ENCODE assay signal across 9 cellular contexts in the genomic region with DNA sequence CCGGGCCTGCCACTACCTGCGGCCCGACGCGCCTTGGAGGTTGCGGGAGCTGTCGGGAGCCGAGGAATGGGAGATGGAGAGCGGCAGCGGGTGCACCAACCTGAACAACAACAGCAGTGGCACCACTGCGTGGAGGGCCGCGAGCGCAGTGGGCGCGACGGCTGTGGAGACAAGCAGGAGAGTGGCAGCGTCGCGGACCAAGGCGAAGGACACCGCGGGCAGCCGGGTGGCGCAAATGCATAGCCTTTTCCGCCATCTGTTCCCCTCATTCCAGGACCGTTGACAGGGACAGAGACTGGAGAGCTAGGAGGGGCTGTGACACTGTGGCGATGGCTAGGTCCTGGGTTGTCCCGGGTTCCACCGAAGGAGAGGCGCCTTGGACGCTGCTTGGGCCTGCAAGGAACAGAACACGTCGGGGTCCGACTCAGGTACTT. TPM values are rescaled to one million over a fixed set of nuclear protein-coding genes. Genes with fewer than 3 reads are reported as not detected.
DNase-seq lines count a peak whose midpoint lies in the region; ATAC-seq and TF ChIP-seq lines count a peak whose summit lies in the region.
"Had no signal": no experiment of that assay in that cellular context is flagged by ENCODE, and none has a peak within 500 bp of the region (broad histone marks: within the 10 kb centered on the region; RNA-seq: fewer than 3 reads in every experiment).

No MANE protein-coding gene starts in this region.

- TF ChIP-seq POLR2A in erythroblast (IDR thresholded peaks at IDR 0.05; ENCODE audit: low read length): no peak

- H2AFZ ChIP-seq in hepatocyte: no peak overlapping the region

- no peaks in the 10 kb centered on the region for H3K9me2 ChIP-seq in hepatocyte (replicated peaks; ENCODE audit: insufficient read depth)

- TF ChIP-seq CTCF in GM06990 (IDR thresholded peaks at IDR 0.05; ENCODE audit: insufficient read depth, low read length, poor library complexity, severe bottlenecking) (no peak), hepatocyte (IDR thresholded peaks at IDR 0.05; ENCODE audit: poor library complexity) (no peak)

- no peaks in the 10 kb centered on the region for H4K20me1 ChIP-seq in hepatocyte (ENCODE audit: insufficient read depth, poor library complexity, severe bottlenecking)

- H3K4me2 ChIP-seq in hepatocyte: peak overlapping the region; percentile 84

- ATAC-seq in GM21825 (IDR thresholded peaks at IDR 0.05; ENCODE audit: unreplicated experiment): no peak

- H3K27me3 ChIP-seq in GM06990 (replicated peaks; ENCODE audit: control insufficient read depth, insufficient read depth, low read length) (no peaks in the 10 kb centered on the region), NT2/D1 (ENCODE audit: insufficient read depth, insufficient read length) (peaks cover 15% of the 10 kb centered on the region), hepatocyte (no peaks in the 10 kb centered on the region)
- H3K27me3 ChIP-seq: SJSA1 had no signal

- no peaks in the 10 kb centered on the region for H3K79me2 ChIP-seq in hepatocyte

- H3K4me1 ChIP-seq in NT2/D1 (ENCODE audit: insufficient read depth, insufficient read length) (peaks cover 10% of the 10 kb centered on the region), hepatocyte (ENCODE audit: insufficient read depth) (no peaks in the 10 kb centered on the region)

- H3K9me3 ChIP-seq in NT2/D1 (ENCODE audit: insufficient read depth, low read length) (no peaks in the 10 kb centered on the region), hepatocyte (ENCODE audit: low read depth) (no peaks in the 10 kb centered on the region)
- H3K9me3 ChIP-seq: SJSA1 had no signal

- H3K4me3 ChIP-seq in GM06990 (replicated peaks; ENCODE audit: low read depth, low read length) (peak overlapping the region; percentile 64), NT2/D1 (ENCODE audit: insufficient read length, low read depth) (peak overlapping the region; percentile 58), hepatocyte (no peak overlapping the region), skeletal muscle cell (ENCODE audit: low read depth, low read length) (peak overlapping the region; percentile 49)

- DNase-seq in GM06990 (ENCODE audit: extremely low read depth, insufficient read length) (no peak), NT2/D1 (ENCODE audit: low read depth, low spot score) (no peak), hepatocyte (ENCODE audit: low spot score) (no peak), skeletal muscle cell (ENCODE audit: low read depth) (no peak), germinal center (ENCODE audit: low spot score) (no peak), erythroblast (lab: John Stamatoyannopoulos, UW) (no peak)

- H3K27ac ChIP-seq in hepatocyte: no peak overlapping the region
- H3K27ac ChIP-seq: SJSA1 had no signal

- H3K36me3 ChIP-seq in GM06990 (ENCODE audit: control insufficient read depth, insufficient read depth, low read length) (no peaks in the 10 kb centered on the region), NT2/D1 (ENCODE audit: insufficient read depth, insufficient read length, low read length) (no peaks in the 10 kb centered on the region), hepatocyte (replicated peaks; ENCODE audit: insufficient read depth, low read depth) (no peaks in the 10 kb centered on the region)
- H3K36me3 ChIP-seq: SJSA1 had no signal

- peak overlapping the region; percentile 85 for H3K9ac ChIP-seq in NT2/D1 (ENCODE audit: insufficient read length, low read depth)

- WGBS in hepatocyte (ENCODE audit: low lambda C conversion rate, missing lambda C conversion rate): 59% methylated on average over 34 of the region's 35 CpGs

RNA-seq across cellular contexts. Expression of a gene that starts 1.0 kb away (rescaled TPM):
- 0.24 and 1.00 TPM in 2 replicates for total RNA-seq in hepatocyte
- polyA plus RNA-seq in hepatocyte: 1.3 and 2.0 TPM in 2 replicates
- total RNA-seq: pulmonary artery endothelial cell had no signal

RNA-seq across cellular contexts. Expression of a gene that starts 32.1 kb away (rescaled TPM):
- total RNA-seq in hepatocyte: 6,564 and 8,635 TPM in 2 replicates
- 647 and 687 TPM in 2 replicates for polyA plus RNA-seq in hepatocyte
